In genomic region chr10:62083868-62084267, GRCh38 we compare ENCODE assay signal across 8 cellular contexts.
A peak's percentile ranks its signal among the peaks of the same experiment; 100 is the strongest.
DNase-seq lines count a peak whose midpoint lies in the region; ATAC-seq, FAIRE-seq and TF ChIP-seq lines count a peak whose summit lies in the region.

No MANE protein-coding gene starts in this region.

- no peaks in the 10 kb centered on the region for H3K9me3 ChIP-seq in thyroid gland

- intact Hi-C loops in CD14-positive monocyte (cut with micrococcal nuclease), result no loop called here
- intact Hi-C loops in thyroid gland (cut with DNase I), result no loop called here

- H3K9me3 Mint-ChIP-seq in CD14-positive monocyte, result no peaks in the 10 kb centered on the region
- H3K9me3 Mint-ChIP-seq in activated naive CD8-positive, alpha-beta T cell (ENCODE audit: low read depth), result no peaks in the 10 kb centered on the region

- H3K36me3 Mint-ChIP-seq in CD14-positive monocyte, result peaks cover 25 to 28% of the 10 kb centered on the region in 2 donors
- peaks cover 27% of the 10 kb centered on the region for H3K36me3 Mint-ChIP-seq in activated naive CD8-positive, alpha-beta T cell

- no peak for ATAC-seq in HG03354 (IDR thresholded peaks at IDR 0.05; ENCODE audit: poor library complexity, severe bottlenecking, unreplicated experiment)

- 42 to 52% methylated on average over 1 of the region's 1 CpG for WGBS in thyroid gland, 2 donors

- no peak for TF ChIP-seq CTCF in CD14-positive monocyte (IDR thresholded peaks at IDR 0.05)
- TF ChIP-seq CTCF in thyroid gland (IDR thresholded peaks at IDR 0.05), result no peak

- no peak overlapping the region for H3K4me3 Mint-ChIP-seq in CD14-positive monocyte
- peak overlapping the region; percentile 30 for H3K4me3 Mint-ChIP-seq in activated naive CD8-positive, alpha-beta T cell

- DNase-seq in CD14-positive monocyte (ENCODE audit: low spot score) (no peak), NCI-H146 treated with DMSO at 0.1 percent for 48 hours (lab: John Stamatoyannopoulos, UW; ENCODE audit: unreplicated experiment) (peak; percentile 27), thyroid gland (peak; percentile 46 to 60), globus pallidus (ENCODE audit: low spot score) (no peak), AG08396 (ENCODE audit: low spot score) (no peak)

- H3K4me1 Mint-ChIP-seq in CD14-positive monocyte, result peaks cover 34% of the 10 kb centered on the region
- H3K4me1 Mint-ChIP-seq in activated naive CD8-positive, alpha-beta T cell (ENCODE audit: low read depth), result peaks cover 63% of the 10 kb centered on the region

- no peak for TF ChIP-seq POLR2A in thyroid gland (IDR thresholded peaks at IDR 0.05)

- H3K27ac ChIP-seq in thyroid gland, result peak overlapping the region in 2 of 3 donors; percentile 18 to 74

- H3K4me3 ChIP-seq in thyroid gland (replicated peaks in 1 of 3), result no peak overlapping the region

- FAIRE-seq in islet of Langerhans (lab: Jason Lieb, UNC), result peak; percentile 77

- no peaks in the 10 kb centered on the region for H3K27me3 ChIP-seq in thyroid gland

- H3K27me3 Mint-ChIP-seq in CD14-positive monocyte (ENCODE audit: low read depth in 3 of 3), result no peaks in the 10 kb centered on the region
- no peaks in the 10 kb centered on the region for H3K27me3 Mint-ChIP-seq in activated naive CD8-positive, alpha-beta T cell

- peaks cover 29 to 31% of the 10 kb centered on the region in 2 donors for H3K4me1 ChIP-seq in thyroid gland

- H3K36me3 ChIP-seq in thyroid gland, result peaks cover 0 to 7% of the 10 kb centered on the region in 2 donors

- peak overlapping the region; percentile 87 to 97 (median 92) for H3K27ac Mint-ChIP-seq in CD14-positive monocyte
- peak overlapping the region; percentile 91 for H3K27ac Mint-ChIP-seq in activated naive CD8-positive, alpha-beta T cell

Comparison
In these comparisons a context has a peak if more than half of its experiments do, and no peak if none do; other contexts are left out.
1. DNase-seq: peak in NCI-H146 treated with DMSO at 0.1 percent for 48 hours (single experiment) and thyroid gland (2 of 2); none in CD14-positive monocyte (single experiment), globus pallidus (single experiment) and AG08396 (single experiment).